ENCODE assay signal across 24 cellular contexts in the genomic region with DNA sequence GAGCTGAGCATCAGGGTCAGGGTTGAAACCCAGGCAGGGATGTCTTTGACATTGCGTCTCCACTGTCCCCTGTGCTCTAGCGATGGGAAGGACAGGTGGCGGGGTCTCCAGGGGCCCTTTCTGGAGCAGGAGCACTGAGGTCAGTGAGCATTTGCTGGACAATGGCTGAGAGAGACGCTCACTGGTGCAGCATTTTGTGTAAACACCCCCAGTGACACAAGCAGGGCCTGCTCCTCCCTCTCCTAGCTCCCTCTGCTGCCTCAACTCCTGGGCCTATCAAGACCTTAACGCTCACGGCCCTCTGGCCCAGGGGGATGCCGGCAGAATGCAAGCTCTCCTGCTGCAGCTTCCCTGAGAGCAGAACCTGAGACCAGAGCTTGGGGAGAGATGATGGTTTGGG. TPM values are rescaled to one million over a fixed set of nuclear protein-coding genes. Genes with fewer than 3 reads are reported as not detected.
DNase-seq lines count a peak whose midpoint lies in the region; ATAC-seq and TF ChIP-seq lines count a peak whose summit lies in the region.
"Had no signal": no experiment of that assay in that cellular context is flagged by ENCODE, and none has a peak within 500 bp of the region (broad histone marks: within the 10 kb centered on the region; RNA-seq: fewer than 3 reads in every experiment).

No MANE protein-coding gene starts in this region.

- TF ChIP-seq CTCF in CD4-positive, alpha-beta T cell (IDR thresholded peaks at IDR 0.05) = no peak
- TF ChIP-seq CTCF in glutamatergic neuron (IDR thresholded peaks at IDR 0.05; ENCODE audit: partially characterized antibody, unreplicated experiment) = no peak

- H3K4me3 Mint-ChIP-seq in CD4-positive, alpha-beta T cell = no peak overlapping the region
- H3K4me3 Mint-ChIP-seq in T-helper 17 cell = no peak overlapping the region
- peak overlapping the region; percentile 57 for H3K4me3 Mint-ChIP-seq in glutamatergic neuron (ENCODE audit: unreplicated experiment)

- intact Hi-C loops in CD4-positive, alpha-beta T cell (cut with DNase I, micrococcal nuclease) = no loop called here

- H3K36me3 Mint-ChIP-seq in CD4-positive, alpha-beta T cell (ENCODE audit: low read depth) = no peaks in the 10 kb centered on the region
- H3K36me3 Mint-ChIP-seq in T-helper 17 cell (ENCODE audit: low read depth) = no peaks in the 10 kb centered on the region
- H3K36me3 Mint-ChIP-seq in glutamatergic neuron (ENCODE audit: unreplicated experiment) = peaks cover 11% of the 10 kb centered on the region

- POLR2A ChIA-PET in CD4-positive, alpha-beta T cell (lab: Charles Lee) = no interaction called here

- peaks cover 62% of the 10 kb centered on the region for H3K4me1 Mint-ChIP-seq in CD4-positive, alpha-beta T cell (ENCODE audit: low read depth)
- peaks cover 37% of the 10 kb centered on the region for H3K4me1 Mint-ChIP-seq in T-helper 17 cell
- H3K4me1 Mint-ChIP-seq in glutamatergic neuron (ENCODE audit: low read depth, unreplicated experiment) = peaks cover 37% of the 10 kb centered on the region

- H3K9me3 ChIP-seq in CD4-positive, alpha-beta T cell (ENCODE audit: control insufficient read depth, low read length) = no peaks in the 10 kb centered on the region
- no peaks in the 10 kb centered on the region for H3K9me3 ChIP-seq in T-helper 17 cell (ENCODE audit: control insufficient read depth, low read length, poor library complexity, severe bottlenecking)
- H3K9me3 ChIP-seq: SK-N-SH had no signal

- H3K9me3 Mint-ChIP-seq in CD4-positive, alpha-beta T cell = no peaks in the 10 kb centered on the region
- H3K9me3 Mint-ChIP-seq in glutamatergic neuron (ENCODE audit: unreplicated experiment) = peaks cover 15% of the 10 kb centered on the region

- H3K27ac Mint-ChIP-seq in CD4-positive, alpha-beta T cell = peak overlapping the region; percentile 27
- H3K27ac Mint-ChIP-seq in T-helper 17 cell (peak overlapping the region; percentile 80), glutamatergic neuron (ENCODE audit: unreplicated experiment) (peak overlapping the region; percentile 81)

- no peak overlapping the region for H3K27ac ChIP-seq in CD4-positive, alpha-beta T cell (ENCODE audit: low read depth, low read length)
- H3K27ac ChIP-seq: C4-2B, HL-60 had no signal

- no peaks in the 10 kb centered on the region for H3K27me3 ChIP-seq in CD4-positive, alpha-beta T cell (ENCODE audit: control insufficient read depth, insufficient read depth, low read length)

- H3K27me3 Mint-ChIP-seq in CD4-positive, alpha-beta T cell = no peaks in the 10 kb centered on the region
- H3K27me3 Mint-ChIP-seq in T-helper 17 cell (no peaks in the 10 kb centered on the region), glutamatergic neuron (ENCODE audit: unreplicated experiment) (peaks cover 14% of the 10 kb centered on the region)

- no peak for DNase-seq in CD4-positive, alpha-beta T cell
- no peak for DNase-seq in T-helper 17 cell
- DNase-seq in glutamatergic neuron = peak; percentile 44
- peak; percentile 46 for DNase-seq in retina
- no peak for DNase-seq in stimulated activated naive CD4-positive, alpha-beta T cell (lab: John Stamatoyannopoulos, UW)
- DNase-seq in NCI-H2107 treated with DMSO at 0.1 percent for 48 hours (lab: John Stamatoyannopoulos, UW; ENCODE audit: unreplicated experiment) = no peak
- DNase-seq: COR-L47; DMS79 treated with DMSO at 0.1 percent for 48 hours; H7; KG1; NCI-H1092 treated with DMSO at 0.1 percent for 48 hours; NCI-H1436 treated with DMSO at 0.1 percent for 48 hours; NCI-H1930; NCI-H226; NCI-H510A treated with DMSO at 0.1 percent for 48 hours; NCI-H774; NK-92 treated with Interleukin-12 subunit alpha and Interleukin-12 subunit beta, amount 100 ng/mL, for 24 hours; SIG-M5; SK-N-SH had no signal

- CTCF ChIA-PET in CD4-positive, alpha-beta T cell (lab: Charles Lee) = no interaction called here

- no peak for ATAC-seq in CD4-positive, alpha-beta T cell (ENCODE audit: poor library complexity)
- ATAC-seq in T-helper 17 cell (no peak), HG03175 (IDR thresholded peaks at IDR 0.05; ENCODE audit: unreplicated experiment) (no peak)
- ATAC-seq: Panc1 had no signal

RNA-seq across cellular contexts. Expression of gene INMT, which starts 17.4 kb away (rescaled TPM):
- under 1 TPM; 0.36 to 0.69 TPM for total RNA-seq in CD4-positive, alpha-beta T cell
- total RNA-seq in T-helper 17 cell (1 to 10 TPM in 1 of 2 donors, under 1 TPM in 1; 0.65 to 1.2 TPM), glutamatergic neuron (ENCODE audit: unreplicated experiment) (1.7 TPM)
- total RNA-seq: HT1080 had no signal

RNA-seq across cellular contexts. Expression of gene MINDY4, which starts 36.7 kb away (rescaled TPM):
- under 1 TPM; 0.36 to 0.60 TPM for total RNA-seq in CD4-positive, alpha-beta T cell
- total RNA-seq in T-helper 17 cell = 1 to 10 TPM; 1.6 to 1.8 TPM
- total RNA-seq in glutamatergic neuron (ENCODE audit: unreplicated experiment) = 2.3 TPM

RNA-seq across cellular contexts. Expression of gene CRHR2, which starts 52.2 kb away (rescaled TPM):
- total RNA-seq in CD4-positive, alpha-beta T cell = not detected
- total RNA-seq in T-helper 17 cell (not detected), glutamatergic neuron (ENCODE audit: unreplicated experiment) (2.4 TPM)
- total RNA-seq: H7, HT1080 had no signal

Comparison
In these comparisons a context has a peak if more than half of its experiments do, and no peak if none do; other contexts are left out.
1. DNase-seq: peak in glutamatergic neuron (single experiment) and retina (single experiment); none in CD4-positive, alpha-beta T cell (0 of 10), T-helper 17 cell (0 of 3), stimulated activated naive CD4-positive, alpha-beta T cell (0 of 6) and NCI-H2107 treated with DMSO at 0.1 percent for 48 hours (single experiment).
2. H3K27ac Mint-ChIP-seq: peak in every context shown above with its lines; median percentile 81 in glutamatergic neuron; 80 in T-helper 17 cell; 27 in CD4-positive, alpha-beta T cell.